Comparison of ENCODE assay signal across 17 cellular contexts in the genomic region with DNA sequence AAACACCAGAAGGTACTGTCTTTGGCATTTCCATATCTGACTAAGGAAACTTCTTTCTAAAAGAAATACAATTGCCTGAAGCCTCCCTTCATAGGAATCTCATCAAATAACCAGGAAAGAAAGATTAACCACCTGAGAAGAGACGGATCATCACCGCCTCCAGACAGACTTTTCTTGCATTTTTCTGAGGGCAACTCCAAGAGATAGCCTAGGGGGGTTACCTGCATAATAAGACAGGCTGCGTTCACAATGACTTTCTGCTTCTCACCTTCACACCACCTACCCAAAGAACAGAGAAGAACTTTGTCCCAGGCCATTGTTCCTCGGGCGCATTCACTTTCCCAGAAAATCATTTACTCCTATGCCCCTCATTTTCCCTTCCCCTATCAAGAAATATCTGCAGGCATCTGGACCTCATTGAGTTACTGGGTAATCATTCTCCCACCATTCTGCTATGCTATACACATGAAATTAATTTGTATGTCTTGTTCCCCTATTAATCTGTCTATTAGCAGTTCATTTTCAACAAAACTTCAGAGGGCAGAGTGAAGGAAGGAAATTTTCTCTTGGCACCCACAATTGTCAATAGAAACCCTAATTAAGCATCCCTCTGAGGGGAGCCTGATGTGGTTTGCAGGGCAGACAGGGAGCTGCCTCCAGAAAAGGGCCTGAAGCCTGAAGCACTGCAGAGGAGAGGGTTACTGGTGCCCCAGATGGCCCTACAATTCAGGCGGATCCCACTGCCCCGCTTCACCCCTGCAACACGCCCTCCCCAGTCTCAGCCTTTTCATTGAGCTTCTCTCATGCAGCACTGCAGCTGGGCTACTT. TPM values are rescaled to one million over a fixed set of nuclear protein-coding genes. Genes with fewer than 3 reads are reported as not detected.
DNase-seq lines count a peak whose midpoint lies in the region; ATAC-seq and TF ChIP-seq lines count a peak whose summit lies in the region.
"Had no signal": no experiment of that assay in that cellular context is flagged by ENCODE, and none has a peak within 500 bp of the region (broad histone marks: within the 10 kb centered on the region; RNA-seq: fewer than 3 reads in every experiment).

No MANE protein-coding gene starts in this region.

- peaks cover 33% of the 10 kb centered on the region for H3K4me1 Mint-ChIP-seq in neural crest cell
- H3K4me1 Mint-ChIP-seq in activated CD4-positive, alpha-beta memory T cell treated with anti-CD3 and anti-CD28 coated beads for 36 hours (ENCODE audit: low read depth): no peaks in the 10 kb centered on the region

- POLR2A ChIA-PET in activated CD4-positive, alpha-beta memory T cell treated with anti-CD3 and anti-CD28 coated beads for 36 hours (lab: Charles Lee): no interaction called here

- intact Hi-C loops in sigmoid colon (cut with DNase I): no loop called here
- intact Hi-C loops in activated CD4-positive, alpha-beta memory T cell treated with anti-CD3 and anti-CD28 coated beads for 36 hours (cut with micrococcal nuclease): no loop called here

- H3K4me3 ChIP-seq in sigmoid colon: no peak overlapping the region
- H3K4me3 ChIP-seq: A549 had no signal

- H3K36me3 Mint-ChIP-seq in neural crest cell (ENCODE audit: low read depth): no peaks in the 10 kb centered on the region
- H3K36me3 Mint-ChIP-seq in activated CD4-positive, alpha-beta memory T cell treated with anti-CD3 and anti-CD28 coated beads for 36 hours: no peaks in the 10 kb centered on the region

- H3K4me3 Mint-ChIP-seq in neural crest cell: no peak overlapping the region
- H3K4me3 Mint-ChIP-seq in activated CD4-positive, alpha-beta memory T cell treated with anti-CD3 and anti-CD28 coated beads for 36 hours: no peak overlapping the region
- H3K4me3 Mint-ChIP-seq: CD4-positive, alpha-beta T cell; H9 had no signal

- H3K9me3 Mint-ChIP-seq in neural crest cell: peaks cover 1% of the 10 kb centered on the region
- no peaks in the 10 kb centered on the region for H3K9me3 Mint-ChIP-seq in activated CD4-positive, alpha-beta memory T cell treated with anti-CD3 and anti-CD28 coated beads for 36 hours
- H3K9me3 Mint-ChIP-seq: CD4-positive, alpha-beta T cell; H9 had no signal

- peaks cover 0 to 3% (median 0%) of the 10 kb centered on the region in 3 donors for H3K27me3 ChIP-seq in sigmoid colon

- 83% methylated on average over 8 of the region's 8 CpGs for WGBS in sigmoid colon, 2 donors

- H3K27ac ChIP-seq in sigmoid colon: no peak overlapping the region
- H3K27ac ChIP-seq: 22Rv1, A549, C4-2B, HL-60 had no signal

- TF ChIP-seq POLR2A in sigmoid colon (IDR thresholded peaks at IDR 0.05): no peak

- no peak overlapping the region for H3K27ac Mint-ChIP-seq in neural crest cell (ENCODE audit: unreplicated experiment)
- H3K27ac Mint-ChIP-seq in activated CD4-positive, alpha-beta memory T cell treated with anti-CD3 and anti-CD28 coated beads for 36 hours: no peak overlapping the region
- H3K27ac Mint-ChIP-seq: CD4-positive, alpha-beta T cell had no signal

- DNase-seq in DMS79 treated with DMSO at 0.1 percent for 48 hours (lab: John Stamatoyannopoulos, UW) (peak; percentile 95), DMS79 (lab: John Stamatoyannopoulos, UW) (no peak), neural crest cell (ENCODE audit: low read depth, low spot score) (peak; percentile 27), sigmoid colon (peak; percentile 13)
- DNase-seq in activated CD4-positive, alpha-beta memory T cell treated with anti-CD3 and anti-CD28 coated beads for 36 hours: no peak
- DNase-seq: AML-193; Caco-2; CD4-positive, alpha-beta T cell; GF-D8; H9 had no signal

- no peak for TF ChIP-seq EP300 in sigmoid colon (IDR thresholded peaks at IDR 0.05)

- H3K4me1 ChIP-seq in sigmoid colon: no peaks in the 10 kb centered on the region
- H3K4me1 ChIP-seq: A549, Caco-2 had no signal

- H3K36me3 ChIP-seq in sigmoid colon: no peaks in the 10 kb centered on the region

- CTCF ChIA-PET in activated CD4-positive, alpha-beta memory T cell treated with anti-CD3 and anti-CD28 coated beads for 36 hours (lab: Charles Lee): no interaction called here

- peaks cover 40% of the 10 kb centered on the region for H3K27me3 Mint-ChIP-seq in neural crest cell (ENCODE audit: low read depth)
- H3K27me3 Mint-ChIP-seq in activated CD4-positive, alpha-beta memory T cell treated with anti-CD3 and anti-CD28 coated beads for 36 hours: peaks cover 2% of the 10 kb centered on the region

- no peak for ATAC-seq in SK-N-SH treated with all-trans-retinoic acid at 6 μM for 48 hours
- no peak for ATAC-seq in HG02798 (IDR thresholded peaks at IDR 0.05; ENCODE audit: poor library complexity, unreplicated experiment)
- ATAC-seq: A549 had no signal

- no peaks in the 10 kb centered on the region for H3K9me3 ChIP-seq in sigmoid colon
- H3K9me3 ChIP-seq: A549, Caco-2 had no signal

- TF ChIP-seq CTCF in neural crest cell (conservative IDR thresholded peaks at IDR 0.05) (no peak), sigmoid colon (IDR thresholded peaks at IDR 0.05) (no peak)

TF ChIP-seq in SK-N-SH treated with all-trans-retinoic acid at 6 μM for 48 hours, 23 proteins besides CTCF, POLR2A, EP300 and RAD21:
- TF ChIP-seq PPARA (CRISPR knock-in tag; IDR thresholded peaks at IDR 0.05; ENCODE audit: borderline replicate concordance) (no peak), ARNTL (CRISPR knock-in tag; IDR thresholded peaks at IDR 0.05; ENCODE audit: borderline replicate concordance, low read depth) (no peak), TCF4 (CRISPR knock-in tag; IDR thresholded peaks at IDR 0.05; ENCODE audit: borderline replicate concordance) (peak; percentile 67)
- TF ChIP-seq, protein P1, sequence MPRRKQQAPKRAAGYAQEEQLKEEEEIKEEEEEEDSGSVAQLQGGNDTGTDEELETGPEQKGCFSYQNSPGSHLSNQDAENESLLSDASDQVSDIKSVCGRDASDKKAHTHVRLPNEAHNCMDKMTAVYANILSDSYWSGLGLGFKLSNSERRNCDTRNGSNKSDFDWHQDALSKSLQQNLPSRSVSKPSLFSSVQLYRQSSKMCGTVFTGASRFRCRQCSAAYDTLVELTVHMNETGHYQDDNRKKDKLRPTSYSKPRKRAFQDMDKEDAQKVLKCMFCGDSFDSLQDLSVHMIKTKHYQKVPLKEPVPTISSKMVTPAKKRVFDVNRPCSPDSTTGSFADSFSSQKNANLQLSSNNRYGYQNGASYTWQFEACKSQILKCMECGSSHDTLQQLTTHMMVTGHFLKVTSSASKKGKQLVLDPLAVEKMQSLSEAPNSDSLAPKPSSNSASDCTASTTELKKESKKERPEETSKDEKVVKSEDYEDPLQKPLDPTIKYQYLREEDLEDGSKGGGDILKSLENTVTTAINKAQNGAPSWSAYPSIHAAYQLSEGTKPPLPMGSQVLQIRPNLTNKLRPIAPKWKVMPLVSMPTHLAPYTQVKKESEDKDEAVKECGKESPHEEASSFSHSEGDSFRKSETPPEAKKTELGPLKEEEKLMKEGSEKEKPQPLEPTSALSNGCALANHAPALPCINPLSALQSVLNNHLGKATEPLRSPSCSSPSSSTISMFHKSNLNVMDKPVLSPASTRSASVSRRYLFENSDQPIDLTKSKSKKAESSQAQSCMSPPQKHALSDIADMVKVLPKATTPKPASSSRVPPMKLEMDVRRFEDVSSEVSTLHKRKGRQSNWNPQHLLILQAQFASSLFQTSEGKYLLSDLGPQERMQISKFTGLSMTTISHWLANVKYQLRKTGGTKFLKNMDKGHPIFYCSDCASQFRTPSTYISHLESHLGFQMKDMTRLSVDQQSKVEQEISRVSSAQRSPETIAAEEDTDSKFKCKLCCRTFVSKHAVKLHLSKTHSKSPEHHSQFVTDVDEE (CRISPR knock-in tag; IDR thresholded peaks at IDR 0.05): 0 out of 2 replicates have a peak, but pooled peaks have one; percentile 47

RNA-seq across cellular contexts. Expression of gene POMC, which starts 8.4 kb away (rescaled TPM):
- total RNA-seq in neural crest cell: 0.39 and 0.54 TPM in 2 replicates
- total RNA-seq in sigmoid colon: 10 to 100 TPM; 18.1 to 34.2 (median 20.4) TPM
- 1 to 10 TPM in 2 of 3 donors, under 1 TPM in 1; 0.69 to 3.1 (median 3.0) TPM for polyA plus RNA-seq in sigmoid colon
- 1 to 10 TPM; 3.8 to 4.2 TPM for total RNA-seq in activated CD4-positive, alpha-beta memory T cell treated with anti-CD3 and anti-CD28 coated beads for 36 hours
- total RNA-seq: HT1080 had no signal
- polyA plus RNA-seq: A549 had no signal

Comparison
In these comparisons a context has a peak if more than half of its experiments do, and no peak if none do; other contexts are left out.
1. DNase-seq: peak in DMS79 treated with DMSO at 0.1 percent for 48 hours (single experiment), neural crest cell (single experiment) and sigmoid colon (single experiment); none in DMS79 (single experiment) and activated CD4-positive, alpha-beta memory T cell treated with anti-CD3 and anti-CD28 coated beads for 36 hours (single experiment).